21 cellular contexts compared by ENCODE assay signal in genomic region chr3:17013050-17013449, GRCh38.
DNase-seq lines count a peak whose midpoint lies in the region; ATAC-seq, FAIRE-seq and TF ChIP-seq lines count a peak whose summit lies in the region.
"Had no signal": no experiment of that assay in that cellular context is flagged by ENCODE, and none has a peak within 500 bp of the region (broad histone marks: within the 10 kb centered on the region; RNA-seq: fewer than 3 reads in every experiment).

No MANE protein-coding gene starts in this region.

- H3K27me3 Mint-ChIP-seq in progenitor cell of endocrine pancreas: no peaks in the 10 kb centered on the region
- H3K27me3 Mint-ChIP-seq: activated T-helper 17 cell treated with anti-CD3 and anti-CD28 coated beads, Interleukin-2, amount 50 U/mL, for 72 hours had no signal

- no peak overlapping the region for H4K91ac ChIP-seq in H1 (replicated peaks; ENCODE audit: insufficient read length, low read length)

- H3K4me3 Mint-ChIP-seq in progenitor cell of endocrine pancreas (ENCODE audit: low read depth): no peak overlapping the region
- H3K4me3 Mint-ChIP-seq: activated T-helper 17 cell treated with anti-CD3 and anti-CD28 coated beads, Interleukin-2, amount 50 U/mL, for 72 hours; H9; nephron progenitor cell had no signal

- H3K79me1 ChIP-seq in H1 (ENCODE audit: low read depth, low read length): no peaks in the 10 kb centered on the region

- H3K27ac Mint-ChIP-seq in progenitor cell of endocrine pancreas: peak overlapping the region; percentile 23
- H3K27ac Mint-ChIP-seq: H9, nephron progenitor cell had no signal

- CTCF ChIA-PET in H1 (lab: Charles Lee; ENCODE audit: partially characterized antibody): interaction anchor here (1.3 to 1.9 kb wide), 2 partner anchors 10 to 16 kb away, joined by 5 read pairs; no protein-coding TSS in a partner anchor

- H2BK15ac ChIP-seq in H1 (ENCODE audit: low read length): no peak overlapping the region

- peaks cover 0 to 4% (median 0%) of the 10 kb centered on the region in 4 experiments; a peak in 1 of 7 replicates for H3K4me1 ChIP-seq in H1 (replicated peaks in 1 of 4; ENCODE audit: control insufficient read depth in 3 of 4, insufficient read depth in 4 of 4, low read length in 3 of 4)
- H3K4me1 ChIP-seq: BLaER1, SJCRH30 had no signal

- H4K5ac ChIP-seq in H1 (ENCODE audit: insufficient read length, low read depth, low read length): no peak overlapping the region

- H3K36me3 Mint-ChIP-seq in progenitor cell of endocrine pancreas (ENCODE audit: insufficient read depth): peaks cover 5% of the 10 kb centered on the region

- no peak for TF ChIP-seq POLR2A in H1 (IDR thresholded peaks at IDR 0.05; ENCODE audit: control extremely low read depth in 1 of 2, low read depth in 2 of 2, low read length in 2 of 2)

- H3K9me3 ChIP-seq in H1 (ENCODE audit: insufficient read depth in 2 of 2, low read depth in 1 of 2, low read length in 1 of 2): no peaks in the 10 kb centered on the region
- H3K9me3 ChIP-seq: BLaER1, SJCRH30, thyroid gland had no signal

- H2BK20ac ChIP-seq in H1 (ENCODE audit: low read length): no peak overlapping the region

- H3K27ac ChIP-seq in H1 (ENCODE audit: low read depth, low read length) (no peak overlapping the region), dorsolateral prefrontal cortex (no peak overlapping the region)
- H3K27ac ChIP-seq: BLaER1, PC-9, SJCRH30, thyroid gland had no signal

- H3K4ac ChIP-seq in H1 (replicated peaks; ENCODE audit: insufficient read length, low read depth, low read length): no peak overlapping the region

- POLR2A ChIA-PET in H1 (lab: Charles Lee; ENCODE audit: partially characterized antibody): no interaction called here

- WGBS in H1 (ENCODE audit: extremely low coverage in 1 of 2, insufficient coverage in 1 of 2, insufficient read length in 1 of 2, insufficient replicate concordance in 2 of 2, low coverage in 1 of 2, low lambda C conversion rate in 2 of 2, missing lambda C conversion rate in 1 of 2), 2 experiments: 85% methylated on average over 2 of the region's 2 CpGs; no CpG with 5 or more reads in 1 of the 2 experiments

- no peak overlapping the region for H4K8ac ChIP-seq in H1 (ENCODE audit: extremely low read depth, insufficient read depth, low read length)

- no peak overlapping the region for H2AFZ ChIP-seq in H1 (ENCODE audit: low read length)
- H2AFZ ChIP-seq: PC-9 had no signal

- H3K23ac ChIP-seq in H1 (ENCODE audit: insufficient read length): no peak overlapping the region

- peak; percentile 0 for DNase-seq in NCI-H2107 (lab: John Stamatoyannopoulos, UW)
- DNase-seq in NCI-H2107 treated with DMSO at 0.1 percent for 48 hours (lab: John Stamatoyannopoulos, UW; ENCODE audit: unreplicated experiment): no peak
- peak; percentile 15 for DNase-seq in HT1080 (ENCODE audit: low read depth)
- no peak for DNase-seq in H1 (ENCODE audit: low read depth in 1 of 2, low spot score in 2 of 2)
- no peak for DNase-seq in progenitor cell of endocrine pancreas (ENCODE audit: low spot score, unreplicated experiment)
- no peak for DNase-seq in dorsolateral prefrontal cortex
- no peak for DNase-seq in inferior parietal cortex (ENCODE audit: extremely low spot score)
- DNase-seq: 8988T; activated CD4-positive, CD25-positive, alpha-beta regulatory T cell treated with anti-CD3 and anti-CD28 coated beads, Interleukin-2, amount 50 U/mL, for 72 hours; H9; kidney glomerular epithelial cell; NCI-H526 treated with DMSO at 0.1 percent for 48 hours; nephron progenitor cell; SJCRH30; stimulated activated naive CD4-positive, alpha-beta T cell; thyroid gland had no signal

- TF ChIP-seq CTCF in H1 (IDR thresholded peaks at IDR 0.05; ENCODE audit: control extremely low read depth in 1 of 3, insufficient read depth in 1 of 3, low read depth in 1 of 3, low read length in 3 of 3) (no peak), progenitor cell of endocrine pancreas (IDR thresholded peaks at IDR 0.05; ENCODE audit: unreplicated experiment) (no peak), dorsolateral prefrontal cortex (IDR thresholded peaks at IDR 0.05 in 54 of 56, conservative IDR thresholded peaks at IDR 0.05 in 2 of 56; ENCODE audit: low read depth in 1 of 56, partially characterized antibody in 56 of 56) (no peak)

- no peak for TF ChIP-seq RAD21 in H1 (IDR thresholded peaks at IDR 0.05 in 1 of 2, conservative IDR thresholded peaks at IDR 0.05 in 1 of 2; ENCODE audit: low read depth in 2 of 2, low read length in 2 of 2)

- peak overlapping the region in 1 of 4 experiments; percentile 24; a peak in 1 of 7 replicates for H3K9ac ChIP-seq in H1 (replicated peaks in 1 of 4; ENCODE audit: extremely low read depth in 1 of 4, low read depth in 3 of 4, low read length in 3 of 4)
- H3K9ac ChIP-seq: BLaER1 had no signal

- peaks cover 0 to 8% of the 10 kb centered on the region in 2 experiments for H4K20me1 ChIP-seq in H1 (replicated peaks in 1 of 2; ENCODE audit: control insufficient read depth in 1 of 2, insufficient read depth in 2 of 2, low read length in 2 of 2)

- H2AK5ac ChIP-seq in H1 (ENCODE audit: low read depth, low read length): no peak overlapping the region

- H3K36me3 ChIP-seq in H1 (ENCODE audit: control insufficient read depth in 2 of 4, insufficient read depth in 4 of 4, low read length in 3 of 4): peaks cover 0 to 9% (median 0%) of the 10 kb centered on the region in 4 experiments; a peak in 4 of 8 replicates
- H3K36me3 ChIP-seq: SJCRH30, thyroid gland had no signal

- FAIRE-seq in H1 (lab: Jason Lieb, UNC): no peak
- FAIRE-seq: K562 had no signal

- H3K27me3 ChIP-seq in H1 (replicated peaks in 1 of 4; ENCODE audit: control insufficient read depth in 3 of 4, extremely low read depth in 1 of 4, insufficient read depth in 3 of 4, low read length in 3 of 4) (peaks cover 0 to 1% (median 0%) of the 10 kb centered on the region in 4 experiments; a peak in 1 of 7 replicates), dorsolateral prefrontal cortex (no peaks in the 10 kb centered on the region)
- H3K27me3 ChIP-seq: BLaER1, SJCRH30, thyroid gland had no signal

- no peak overlapping the region for H3K18ac ChIP-seq in H1 (ENCODE audit: extremely low read depth, low read length)

- H3K79me2 ChIP-seq in H1 (ENCODE audit: control insufficient read depth in 1 of 2, insufficient read depth in 2 of 2, low read length in 2 of 2): no peaks in the 10 kb centered on the region

- H3K4me3 ChIP-seq in H1 (ENCODE audit: extremely low read depth in 1 of 4, insufficient read depth in 2 of 4, low read depth in 3 of 4, low read length in 4 of 4): no peak overlapping the region
- peak overlapping the region in 2 of 59 donors; percentile 1 to 2 for H3K4me3 ChIP-seq in dorsolateral prefrontal cortex
- H3K4me3 ChIP-seq: BLaER1, K562, PC-9, SJCRH30, thyroid gland had no signal

- ATAC-seq in GM21576 (IDR thresholded peaks at IDR 0.05; ENCODE audit: unreplicated experiment): no peak
- ATAC-seq: K562 had no signal

- H3K9me3 Mint-ChIP-seq in progenitor cell of endocrine pancreas (ENCODE audit: low read depth): no peaks in the 10 kb centered on the region
- H3K9me3 Mint-ChIP-seq: activated T-helper 17 cell treated with anti-CD3 and anti-CD28 coated beads, Interleukin-2, amount 50 U/mL, for 72 hours; H9; nephron progenitor cell had no signal

- no peak for TF ChIP-seq EP300 in H1 (IDR thresholded peaks at IDR 0.05; ENCODE audit: borderline replicate concordance in 1 of 2, low read depth in 2 of 2, low read length in 2 of 2)

- no peak overlapping the region for H3K4me2 ChIP-seq in H1 (ENCODE audit: insufficient read depth in 1 of 2, low read depth in 2 of 2, low read length in 2 of 2)
- H3K4me2 ChIP-seq: BLaER1, PC-9 had no signal

- no peaks in the 10 kb centered on the region for H3K23me2 ChIP-seq in H1 (ENCODE audit: low read depth, low read length)

- H2BK12ac ChIP-seq in H1 (ENCODE audit: low read depth, low read length): no peak overlapping the region

- H3K56ac ChIP-seq in H1 (replicated peaks; ENCODE audit: insufficient read length, low read depth, low read length): no peak overlapping the region

- no peak overlapping the region for H2BK5ac ChIP-seq in H1 (ENCODE audit: low read depth, low read length)

- peak overlapping the region; percentile 18 for H3K14ac ChIP-seq in H1 (ENCODE audit: insufficient read length)

- no peak overlapping the region for H2BK120ac ChIP-seq in H1 (replicated peaks; ENCODE audit: low read depth, low read length)

- peaks cover 26% of the 10 kb centered on the region for H3K4me1 Mint-ChIP-seq in progenitor cell of endocrine pancreas (ENCODE audit: low read depth)
- H3K4me1 Mint-ChIP-seq: nephron progenitor cell had no signal

- intact Hi-C loops in dorsolateral prefrontal cortex (cut with DNase I): no loop called here

TF ChIP-seq in H1, 55 proteins besides CTCF, POLR2A, EP300 and RAD21:
- no peak for TF ChIP-seq SIRT6 (IDR thresholded peaks at IDR 0.05; ENCODE audit: low read length)
- no peak for TF ChIP-seq BRCA1 (IDR thresholded peaks at IDR 0.05; ENCODE audit: low read depth, low read length)
- TF ChIP-seq ZNF274 (IDR thresholded peaks at IDR 0.05; ENCODE audit: borderline replicate concordance, extremely low read depth, low read length): no peak

Comparison
In these comparisons a context has a peak if more than half of its experiments do, and no peak if none do; other contexts are left out.
1. DNase-seq: peak in NCI-H2107 (single experiment) and HT1080 (single experiment); none in NCI-H2107 treated with DMSO at 0.1 percent for 48 hours (single experiment), H1 (0 of 2), progenitor cell of endocrine pancreas (single experiment), dorsolateral prefrontal cortex (0 of 10) and inferior parietal cortex (single experiment).